Comparison of ENCODE assay signal across 16 cellular contexts in genomic region chr5:174328626-174329299, GRCh38.
A peak's percentile ranks its signal among the peaks of the same experiment; 100 is the strongest.
DNase-seq lines count a peak whose midpoint lies in the region; ATAC-seq, FAIRE-seq and TF ChIP-seq lines count a peak whose summit lies in the region.
"Had no signal": no experiment of that assay in that cellular context is flagged by ENCODE, and none has a peak within 500 bp of the region (broad histone marks: within the 10 kb centered on the region; RNA-seq: fewer than 3 reads in every experiment).

No MANE protein-coding gene starts in this region.

- H3K36me3 ChIP-seq in adrenal gland (replicated peaks in 1 of 2): no peaks in the 10 kb centered on the region

- POLR2A ChIA-PET in activated CD8-positive, alpha-beta T cell treated with anti-CD3 and anti-CD28 coated beads, Interleukin-2, amount 10 ng/mL, durations not matched to agents 7 days and 5 days (lab: Charles Lee): interaction anchor here (0.7 kb wide), 2 partner anchors 14 to 161 kb away, joined by 3 read pairs; no protein-coding TSS in a partner anchor
- POLR2A ChIA-PET in activated CD8-positive, alpha-beta T cell treated with anti-CD3 and anti-CD28 coated beads for 36 hours (lab: Charles Lee): no interaction called here
- POLR2A ChIA-PET in RWPE1 (lab: Yijun Ruan, JAX; ENCODE audit: low non-redundant PET): interaction anchor here (0.6 kb wide), 1 partner anchor 204 kb away, joined by 3 read pairs; no protein-coding TSS in a partner anchor

- ATAC-seq in activated CD8-positive, alpha-beta T cell treated with anti-CD3 and anti-CD28 coated beads, Interleukin-2, amount 10 ng/mL, durations not matched to agents 7 days and 5 days: no peak
- ATAC-seq in activated CD8-positive, alpha-beta T cell treated with anti-CD3 and anti-CD28 coated beads for 36 hours: no peak
- ATAC-seq in foreskin keratinocyte (peak; percentile 24), GM19351 (IDR thresholded peaks at IDR 0.05; ENCODE audit: unreplicated experiment) (no peak)

- H3K9me3 ChIP-seq in adrenal gland (replicated peaks in 1 of 3): no peaks in the 10 kb centered on the region

- no peaks in the 10 kb centered on the region for H3K36me3 Mint-ChIP-seq in activated CD8-positive, alpha-beta T cell treated with anti-CD3 and anti-CD28 coated beads, Interleukin-2, amount 10 ng/mL, durations not matched to agents 7 days and 5 days (ENCODE audit: low read depth)
- H3K36me3 Mint-ChIP-seq in activated CD8-positive, alpha-beta T cell treated with anti-CD3 and anti-CD28 coated beads for 36 hours (ENCODE audit: low read depth): no peaks in the 10 kb centered on the region
- H3K36me3 Mint-ChIP-seq: naive B cell had no signal

- H3K4me1 ChIP-seq in foreskin keratinocyte (no peaks in the 10 kb centered on the region), adrenal gland (replicated peaks in 1 of 2) (no peaks in the 10 kb centered on the region)

- H3K4me1 Mint-ChIP-seq in activated CD8-positive, alpha-beta T cell treated with anti-CD3 and anti-CD28 coated beads, Interleukin-2, amount 10 ng/mL, durations not matched to agents 7 days and 5 days (ENCODE audit: low read depth): peaks cover 1% of the 10 kb centered on the region
- H3K4me1 Mint-ChIP-seq in activated CD8-positive, alpha-beta T cell treated with anti-CD3 and anti-CD28 coated beads for 36 hours (ENCODE audit: low read depth): no peaks in the 10 kb centered on the region
- H3K4me1 Mint-ChIP-seq: naive B cell had no signal

- no peaks in the 10 kb centered on the region for H3K9me3 Mint-ChIP-seq in activated CD8-positive, alpha-beta T cell treated with anti-CD3 and anti-CD28 coated beads, Interleukin-2, amount 10 ng/mL, durations not matched to agents 7 days and 5 days (ENCODE audit: insufficient read depth)
- H3K9me3 Mint-ChIP-seq in activated CD8-positive, alpha-beta T cell treated with anti-CD3 and anti-CD28 coated beads for 36 hours: no peaks in the 10 kb centered on the region
- H3K9me3 Mint-ChIP-seq: activated T-helper 2 cell treated with anti-CD3 and anti-CD28 coated beads, Interferon-gamma antibody, Interleukin-2, Interleukin-4, amounts not matched to agents 10 μg/mL and 5 μg/mL and 100 μg/mL, durations not matched to agents 14 hours and 24 hours and 36 hours had no signal

- H3K4me3 ChIP-seq in adrenal gland: no peak overlapping the region
- H3K4me3 ChIP-seq: PC-9 had no signal

- CTCF ChIA-PET in activated CD8-positive, alpha-beta T cell treated with anti-CD3 and anti-CD28 coated beads, Interleukin-2, amount 10 ng/mL, durations not matched to agents 7 days and 5 days (lab: Charles Lee): interaction anchor here (0.8 kb wide), 1 partner anchor 91 kb away, joined by 3 read pairs; no protein-coding TSS in a partner anchor
- CTCF ChIA-PET in activated CD8-positive, alpha-beta T cell treated with anti-CD3 and anti-CD28 coated beads for 36 hours (lab: Charles Lee): interaction anchor here (3.0 kb wide), 1 partner anchor 17 kb away, joined by 10 read pairs; no protein-coding TSS in a partner anchor
- CTCF ChIA-PET in RWPE1 (lab: Yijun Ruan, JAX): interaction anchor here (0.5 to 2.0 kb wide), 9 partner anchors 11 to 607 kb away, joined by 3 to 8 read pairs (median 4); no protein-coding TSS in a partner anchor

- H3K27me3 ChIP-seq in foreskin keratinocyte: no peaks in the 10 kb centered on the region
- H3K27me3 ChIP-seq in adrenal gland: peaks cover 24% of the 10 kb centered on the region

- no peak overlapping the region for H3K27ac ChIP-seq in RWPE1
- no peak overlapping the region for H3K27ac ChIP-seq in foreskin keratinocyte
- H3K27ac ChIP-seq in adrenal gland: no peak overlapping the region
- H3K27ac ChIP-seq: PC-9 had no signal

- TF ChIP-seq CTCF in activated CD8-positive, alpha-beta T cell treated with anti-CD3 and anti-CD28 coated beads for 36 hours (IDR thresholded peaks at IDR 0.05): no peak
- TF ChIP-seq CTCF in RWPE1 (conservative IDR thresholded peaks at IDR 0.05; ENCODE audit: low read depth): no peak
- TF ChIP-seq CTCF in foreskin keratinocyte (conservative IDR thresholded peaks at IDR 0.05): no peak
- TF ChIP-seq CTCF in adrenal gland (IDR thresholded peaks at IDR 0.05): no peak

- no peak for DNase-seq in activated CD8-positive, alpha-beta T cell treated with anti-CD3 and anti-CD28 coated beads, Interleukin-2, amount 10 ng/mL, durations not matched to agents 7 days and 5 days
- DNase-seq in activated CD8-positive, alpha-beta T cell treated with anti-CD3 and anti-CD28 coated beads for 36 hours: no peak
- DNase-seq in RWPE1 (ENCODE audit: low spot score): peak; percentile 62
- peak; percentile 38 to 68 for DNase-seq in foreskin keratinocyte
- DNase-seq in urothelium cell line (ENCODE audit: low spot score): peak; percentile 38
- DNase-seq in Ammon's horn (ENCODE audit: low spot score): no peak
- no peak for DNase-seq in adrenal gland
- DNase-seq: naive B cell; NCI-H2029; NCI-H526 treated with DMSO at 0.1 percent for 48 hours; PC-9; stimulated activated CD4-positive, alpha-beta T cell treated with anti-CD3 and anti-CD28 coated beads, Interleukin-12 subunit alpha, Interleukin-12 subunit beta, amount 100 ng/mL, for 4 hours; stimulated activated naive CD4-positive, alpha-beta T cell treated with Interleukin-2 at 50 U/mL for 16 hours had no signal

- H3K27me3 Mint-ChIP-seq in activated CD8-positive, alpha-beta T cell treated with anti-CD3 and anti-CD28 coated beads, Interleukin-2, amount 10 ng/mL, durations not matched to agents 7 days and 5 days (ENCODE audit: low read depth): no peaks in the 10 kb centered on the region
- H3K27me3 Mint-ChIP-seq in activated CD8-positive, alpha-beta T cell treated with anti-CD3 and anti-CD28 coated beads for 36 hours: peaks cover 10% of the 10 kb centered on the region

- peak overlapping the region; percentile 19 for H3K27ac Mint-ChIP-seq in activated CD8-positive, alpha-beta T cell treated with anti-CD3 and anti-CD28 coated beads, Interleukin-2, amount 10 ng/mL, durations not matched to agents 7 days and 5 days
- no peak overlapping the region for H3K27ac Mint-ChIP-seq in activated CD8-positive, alpha-beta T cell treated with anti-CD3 and anti-CD28 coated beads for 36 hours
- H3K27ac Mint-ChIP-seq: activated T-helper 2 cell treated with anti-CD3 and anti-CD28 coated beads, Interferon-gamma antibody, Interleukin-2, Interleukin-4, amounts not matched to agents 10 μg/mL and 5 μg/mL and 100 μg/mL, durations not matched to agents 14 hours and 24 hours and 36 hours; progenitor cell of endocrine pancreas had no signal

- FAIRE-seq in urothelium cell line (lab: Jason Lieb, UNC): no peak

- H3K4me3 Mint-ChIP-seq in activated CD8-positive, alpha-beta T cell treated with anti-CD3 and anti-CD28 coated beads, Interleukin-2, amount 10 ng/mL, durations not matched to agents 7 days and 5 days: no peak overlapping the region
- no peak overlapping the region for H3K4me3 Mint-ChIP-seq in activated CD8-positive, alpha-beta T cell treated with anti-CD3 and anti-CD28 coated beads for 36 hours
- H3K4me3 Mint-ChIP-seq: naive B cell had no signal

- TF ChIP-seq POLR2A in adrenal gland (IDR thresholded peaks at IDR 0.05): no peak

- intact Hi-C loops in activated CD8-positive, alpha-beta T cell treated with anti-CD3 and anti-CD28 coated beads for 36 hours (cut with micrococcal nuclease): no loop called here
- intact Hi-C loops in adrenal gland (cut with DNase I): no loop called here

- WGBS in adrenal gland, 4 donors: 73 to 88% (median 77%) methylated on average over 11 to 13 of the region's 13 CpGs

Comparison
In these comparisons a context has a peak if more than half of its experiments do, and no peak if none do; other contexts are left out.
1. DNase-seq: peak in RWPE1 (single experiment), foreskin keratinocyte (2 of 2) and urothelium cell line (single experiment); none in activated CD8-positive, alpha-beta T cell treated with anti-CD3 and anti-CD28 coated beads, Interleukin-2, amount 10 ng/mL, durations not matched to agents 7 days and 5 days (single experiment), activated CD8-positive, alpha-beta T cell treated with anti-CD3 and anti-CD28 coated beads for 36 hours (single experiment), Ammon's horn (single experiment) and adrenal gland (0 of 7).